ENCODE assay signal across 10 cellular contexts in genomic region chr12:93098077-93098476, GRCh38.
DNase-seq lines count a peak whose midpoint lies in the region; ATAC-seq and TF ChIP-seq lines count a peak whose summit lies in the region.
"Had no signal": no experiment of that assay in that cellular context is flagged by ENCODE, and none has a peak within 500 bp of the region (broad histone marks: within the 10 kb centered on the region; RNA-seq: fewer than 3 reads in every experiment).

No MANE protein-coding gene starts in this region.

- H3K9me2 ChIP-seq in PC-3 (replicated peaks; ENCODE audit: low read length) = no peaks in the 10 kb centered on the region

- WGBS in gastroesophageal sphincter (ENCODE audit: low coverage in 1 of 2), 2 donors = 59 to 61% methylated on average over 2 of the region's 2 CpGs

- no peak overlapping the region for H3K9ac ChIP-seq in PC-3 (ENCODE audit: low read length)

- H3K36me3 Mint-ChIP-seq in CD8-positive, alpha-beta memory T cell = no peaks in the 10 kb centered on the region
- no peaks in the 10 kb centered on the region for H3K36me3 Mint-ChIP-seq in activated T-cell treated with anti-CD3 and anti-CD28 coated beads, Interleukin-2, amount 50 U/mL, for 72 hours (ENCODE audit: insufficient read depth in 2 of 2)
- H3K36me3 Mint-ChIP-seq: IgD-negative memory B cell had no signal

- no peaks in the 10 kb centered on the region for H4K20me1 ChIP-seq in PC-3 (ENCODE audit: low read length)

- H3K27ac Mint-ChIP-seq in CD8-positive, alpha-beta memory T cell = peak overlapping the region in 1 of 8 donors; percentile 89
- no peak overlapping the region for H3K27ac Mint-ChIP-seq in activated T-cell treated with anti-CD3 and anti-CD28 coated beads, Interleukin-2, amount 50 U/mL, for 72 hours

- H3K4me3 ChIP-seq in CD8-positive, alpha-beta memory T cell (ENCODE audit: low read length) = no peak overlapping the region
- H3K4me3 ChIP-seq in PC-3 (ENCODE audit: low read length) (no peak overlapping the region), gastroesophageal sphincter (no peak overlapping the region)
- H3K4me3 ChIP-seq: suprapubic skin had no signal

- peaks cover 14 to 28% (median 19%) of the 10 kb centered on the region in 3 donors for H3K4me1 Mint-ChIP-seq in CD8-positive, alpha-beta memory T cell
- peaks cover 18% of the 10 kb centered on the region for H3K4me1 Mint-ChIP-seq in activated T-cell treated with anti-CD3 and anti-CD28 coated beads, Interleukin-2, amount 50 U/mL, for 72 hours (ENCODE audit: low read depth)

- no peaks in the 10 kb centered on the region for H3K9me3 Mint-ChIP-seq in CD8-positive, alpha-beta memory T cell
- no peaks in the 10 kb centered on the region for H3K9me3 Mint-ChIP-seq in activated T-cell treated with anti-CD3 and anti-CD28 coated beads, Interleukin-2, amount 50 U/mL, for 72 hours
- H3K9me3 Mint-ChIP-seq: IgD-negative memory B cell had no signal

- TF ChIP-seq EP300 in gastroesophageal sphincter (IDR thresholded peaks at IDR 0.05) = no peak

- no peak overlapping the region for H2AFZ ChIP-seq in PC-3 (ENCODE audit: low read length)

- no peak for TF ChIP-seq POLR2A in gastroesophageal sphincter (IDR thresholded peaks at IDR 0.05)

- BruUV-seq in PC-3 (replicated peaks; lab: Mats Ljungman, UMichigan) = no TSS peak

- ATAC-seq in PC-3 (no peak), gastroesophageal sphincter (no peak)
- peak; percentile 62 to 75 for ATAC-seq in activated T-cell treated with anti-CD3 and anti-CD28 coated beads, Interleukin-2, amount 50 U/mL, for 72 hours (replicated peaks in 1 of 2)

- DNase-seq in CD8-positive, alpha-beta memory T cell = peak; percentile 42 to 75 (median 49)
- DNase-seq in H4 (ENCODE audit: low spot score) = peak; percentile 31
- DNase-seq in PC-3 = peak; percentile 72
- DNase-seq in activated T-cell treated with anti-CD3 and anti-CD28 coated beads, Interleukin-2, amount 50 U/mL, for 72 hours = peak; percentile 76
- peak; percentile 32 for DNase-seq in putamen (ENCODE audit: low spot score)
- DNase-seq in HuH-7 (ENCODE audit: low spot score) = no peak
- no peak for DNase-seq in LoVo (ENCODE audit: low spot score)

- H3K9me3 ChIP-seq in CD8-positive, alpha-beta memory T cell (ENCODE audit: low read length) = no peaks in the 10 kb centered on the region
- no peaks in the 10 kb centered on the region for H3K9me3 ChIP-seq in PC-3 (ENCODE audit: low read length)
- H3K9me3 ChIP-seq in gastroesophageal sphincter = no peaks in the 10 kb centered on the region
- H3K9me3 ChIP-seq: suprapubic skin had no signal

- no peaks in the 10 kb centered on the region for H3K79me2 ChIP-seq in PC-3 (ENCODE audit: low read length)

- POLR2A ChIA-PET in CD8-positive, alpha-beta memory T cell (lab: Charles Lee) = no interaction called here
- POLR2A ChIA-PET in PC-3 (lab: Charles Lee; ENCODE audit: unreplicated experiment) = no interaction called here

- no peaks in the 10 kb centered on the region for H3K27me3 Mint-ChIP-seq in CD8-positive, alpha-beta memory T cell
- H3K27me3 Mint-ChIP-seq in activated T-cell treated with anti-CD3 and anti-CD28 coated beads, Interleukin-2, amount 50 U/mL, for 72 hours (ENCODE audit: low read depth) = no peaks in the 10 kb centered on the region
- H3K27me3 Mint-ChIP-seq: IgD-negative memory B cell had no signal

- no peaks in the 10 kb centered on the region for H3K4me1 ChIP-seq in CD8-positive, alpha-beta memory T cell (ENCODE audit: insufficient read depth, low read length)
- H3K4me1 ChIP-seq in PC-3 (ENCODE audit: insufficient read depth, low read length) (peaks cover 1% of the 10 kb centered on the region; the same call in 1 of the 2 replicates), gastroesophageal sphincter (peaks cover 0 to 30% (median 5%) of the 10 kb centered on the region in 3 donors)

- intact Hi-C loops in PC-3 (cut with micrococcal nuclease) = no loop called here

- no peak overlapping the region for H3K27ac ChIP-seq in CD8-positive, alpha-beta memory T cell (ENCODE audit: low read depth, low read length)
- H3K27ac ChIP-seq in PC-3 (ENCODE audit: low read length) (no peak overlapping the region), gastroesophageal sphincter (peak overlapping the region in 2 of 4 donors; percentile 5 to 14)
- H3K27ac ChIP-seq: suprapubic skin had no signal

- H3K27me3 ChIP-seq in CD8-positive, alpha-beta memory T cell (ENCODE audit: insufficient read depth, low read length, poor library complexity, severe bottlenecking) = no peaks in the 10 kb centered on the region
- H3K27me3 ChIP-seq in PC-3 (ENCODE audit: low read length) (no peaks in the 10 kb centered on the region), gastroesophageal sphincter (no peaks in the 10 kb centered on the region)
- H3K27me3 ChIP-seq: suprapubic skin had no signal

- peak overlapping the region in 2 of 7 donors; percentile 0 to 52 for H3K4me3 Mint-ChIP-seq in CD8-positive, alpha-beta memory T cell
- no peak overlapping the region for H3K4me3 Mint-ChIP-seq in activated T-cell treated with anti-CD3 and anti-CD28 coated beads, Interleukin-2, amount 50 U/mL, for 72 hours

- no peak overlapping the region for H3K4me2 ChIP-seq in PC-3 (ENCODE audit: low read length)

- CTCF ChIA-PET in CD8-positive, alpha-beta memory T cell (lab: Charles Lee) = interaction anchor here (0.6 to 2.8 kb wide), 12 partner anchors 9 to 345 kb away, joined by 3 to 16 read pairs (median 3); no protein-coding TSS in a partner anchor
- CTCF ChIA-PET in PC-3 (lab: Charles Lee) = interaction anchor here (0.6 kb wide), 1 partner anchor 352 kb away, joined by 4 read pairs; no protein-coding TSS in a partner anchor

- TF ChIP-seq CTCF in PC-3 (conservative IDR thresholded peaks at IDR 0.05; ENCODE audit: low read depth, low read length) = peak; percentile 48
- TF ChIP-seq CTCF in gastroesophageal sphincter (IDR thresholded peaks at IDR 0.05) = peak; percentile 19 to 43 (median 29)

- no peaks in the 10 kb centered on the region for H3F3A ChIP-seq in PC-3 (ENCODE audit: low read length, unreplicated experiment)

- no peaks in the 10 kb centered on the region for H3K36me3 ChIP-seq in CD8-positive, alpha-beta memory T cell (ENCODE audit: insufficient read depth, low read length)
- no peaks in the 10 kb centered on the region for H3K36me3 ChIP-seq in PC-3 (ENCODE audit: low read depth, low read length)
- no peaks in the 10 kb centered on the region for H3K36me3 ChIP-seq in gastroesophageal sphincter
- H3K36me3 ChIP-seq: suprapubic skin had no signal

Comparison
In these comparisons a context has a peak if more than half of its experiments do, and no peak if none do; other contexts are left out.
1. DNase-seq: peak in CD8-positive, alpha-beta memory T cell (5 of 5), H4 (single experiment), PC-3 (single experiment), activated T-cell treated with anti-CD3 and anti-CD28 coated beads, Interleukin-2, amount 50 U/mL, for 72 hours (2 of 2) and putamen (single experiment); none in HuH-7 (single experiment) and LoVo (single experiment).
2. ATAC-seq: peak in activated T-cell treated with anti-CD3 and anti-CD28 coated beads, Interleukin-2, amount 50 U/mL, for 72 hours (2 of 2); none in PC-3 (single experiment) and gastroesophageal sphincter (single experiment).